1 cellular context compared by ENCODE assay signal in the genomic region with DNA sequence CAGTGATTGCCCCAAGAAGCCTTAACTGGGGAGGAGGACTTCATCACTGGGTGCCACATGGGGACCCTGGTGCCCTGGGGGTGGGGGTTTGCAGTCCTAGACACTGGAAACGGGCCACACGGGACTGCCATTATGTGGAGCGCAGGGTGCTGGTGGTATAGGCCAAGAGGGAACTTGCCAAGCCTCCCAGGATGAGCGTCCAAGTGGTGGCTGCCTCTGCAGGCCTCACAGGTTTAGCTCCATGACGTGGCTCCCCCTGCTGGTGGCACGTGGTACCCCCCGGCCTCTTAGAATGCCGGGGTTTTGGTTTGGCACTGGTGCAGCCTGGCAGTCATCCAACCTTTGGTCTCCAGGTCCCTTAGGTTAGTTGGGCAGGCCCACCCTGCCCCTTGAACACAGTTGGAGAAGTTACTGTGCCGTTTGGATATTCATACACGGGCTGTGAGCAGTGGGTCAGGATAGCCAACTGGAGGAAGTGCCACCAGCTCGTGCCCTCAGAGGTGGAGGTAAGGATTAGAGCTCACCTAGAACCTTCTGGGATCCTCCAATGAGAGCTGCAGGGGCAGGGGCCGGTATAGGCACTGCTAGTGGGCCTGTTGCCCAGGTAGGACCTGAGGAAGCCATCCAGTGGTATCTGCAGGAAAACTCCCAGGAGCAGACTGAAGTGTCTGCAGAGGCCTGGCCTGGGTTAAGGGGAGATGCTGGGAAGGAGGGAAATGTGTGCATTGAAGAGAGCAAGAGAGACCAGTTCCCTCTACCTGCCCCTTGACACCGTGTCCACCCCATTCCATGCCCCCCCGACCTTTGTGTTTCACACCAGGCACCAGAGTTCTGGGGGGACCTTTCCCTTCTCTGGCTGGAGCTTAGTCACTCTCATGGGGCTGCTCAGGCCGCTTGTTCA.
A peak's percentile ranks its signal among the peaks of the same experiment; 100 is the strongest.
TF ChIP-seq lines count a peak whose summit lies in the region.

No MANE protein-coding gene starts in this region.

TF ChIP-seq in K562, 482 proteins besides CTCF, POLR2A, EP300 and RAD21 (continued from another document and continues in another):
- TF ChIP-seq, protein P1, sequence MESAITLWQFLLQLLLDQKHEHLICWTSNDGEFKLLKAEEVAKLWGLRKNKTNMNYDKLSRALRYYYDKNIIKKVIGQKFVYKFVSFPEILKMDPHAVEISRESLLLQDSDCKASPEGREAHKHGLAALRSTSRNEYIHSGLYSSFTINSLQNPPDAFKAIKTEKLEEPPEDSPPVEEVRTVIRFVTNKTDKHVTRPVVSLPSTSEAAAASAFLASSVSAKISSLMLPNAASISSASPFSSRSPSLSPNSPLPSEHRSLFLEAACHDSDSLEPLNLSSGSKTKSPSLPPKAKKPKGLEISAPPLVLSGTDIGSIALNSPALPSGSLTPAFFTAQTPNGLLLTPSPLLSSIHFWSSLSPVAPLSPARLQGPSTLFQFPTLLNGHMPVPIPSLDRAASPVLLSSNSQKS (CRISPR knock-in tag; IDR thresholded peaks at IDR 0.05): no peak
- TF ChIP-seq ZNF24 (IDR thresholded peaks at IDR 0.05) (peak; percentile 56), ZKSCAN8 (CRISPR knock-in tag; IDR thresholded peaks at IDR 0.05) (no peak), TEAD1 (CRISPR knock-in tag; IDR thresholded peaks at IDR 0.05) (0 out of 4 replicates have a peak, but pooled peaks of 1 of the 2 experiments have one; percentile 13), SMAD1 (IDR thresholded peaks at IDR 0.05; ENCODE audit: low read depth, low read length, partially characterized antibody) (peak; percentile 63), POLR2AphosphoS2 (IDR thresholded peaks at IDR 0.05; ENCODE audit: low read length) (peak; percentile 86; the same call in 1 of the 2 replicates), MBD2 (IDR thresholded peaks at IDR 0.05; ENCODE audit: borderline replicate concordance, low read depth) (0 out of 2 replicates have a peak, but pooled peaks have one; percentile 24), POLR2H (tag; IDR thresholded peaks at IDR 0.05; ENCODE audit: low read depth) (no peak), SRSF3 (IDR thresholded peaks at IDR 0.05; ENCODE audit: insufficient read depth, low read length) (no peak), SMAD3 (CRISPR knock-in tag; conservative IDR thresholded peaks at IDR 0.05) (peak; percentile 48; the same call in 1 of the 2 replicates), C11orf30 (IDR thresholded peaks at IDR 0.05; ENCODE audit: low read depth) (no peak), ZNF445 (CRISPR knock-in tag; IDR thresholded peaks at IDR 0.05; ENCODE audit: low read depth) (peak; percentile 68; the same call in 1 of the 2 replicates), PHB (CRISPR knock-in tag; IDR thresholded peaks at IDR 0.05) (no peak), POLR2AphosphoS5 (IDR thresholded peaks at IDR 0.05; ENCODE audit: control insufficient read depth, insufficient read depth, low read depth, low read length) (peak; percentile 83), RAD51 (IDR thresholded peaks at IDR 0.05; ENCODE audit: borderline replicate concordance, low read depth) (peak; percentile 23; the same call in 1 of the 2 replicates), RFX5 (IDR thresholded peaks at IDR 0.05; ENCODE audit: low read depth, low read length) (no peak), HNRNPLL (IDR thresholded peaks at IDR 0.05; ENCODE audit: low read depth, low read length, poor library complexity, severe bottlenecking) (no peak), CBX3 (IDR thresholded peaks at IDR 0.05; ENCODE audit: borderline replicate concordance in 1 of 2, low read length in 2 of 2) (peak in 1 of 2 experiments; percentile 37; a peak in 1 of 3 replicates), YY1 (IDR thresholded peaks at IDR 0.05; ENCODE audit: borderline replicate concordance in 1 of 3, control insufficient read depth in 1 of 3, extremely low read depth in 1 of 3, insufficient read depth in 3 of 3, insufficient read length in 1 of 3, insufficient replicate concordance in 2 of 3, low read depth in 1 of 3, low read length in 2 of 3) (peak in 2 of 3 experiments; percentile 23 to 31), TBL1XR1 (IDR thresholded peaks at IDR 0.05; ENCODE audit: low read length in 2 of 2) (no peak), HNRNPL (IDR thresholded peaks at IDR 0.05; ENCODE audit: low read depth, low read length) (no peak), ZNF75A (CRISPR knock-in tag; IDR thresholded peaks at IDR 0.05) (no peak), ZNF133 (CRISPR knock-in tag; IDR thresholded peaks at IDR 0.05) (no peak), LCOR (CRISPR knock-in tag; IDR thresholded peaks at IDR 0.05) (peak; percentile 60; the same call in 1 of the 2 replicates), RNF2 (IDR thresholded peaks at IDR 0.05) (no peak), CTBP1 (IDR thresholded peaks at IDR 0.05; ENCODE audit: borderline replicate concordance) (0 out of 2 replicates have a peak, but pooled peaks have one; percentile 15), CREM (IDR thresholded peaks at IDR 0.05; ENCODE audit: low read depth) (peak; percentile 68), STAT5A (IDR thresholded peaks at IDR 0.05; ENCODE audit: borderline replicate concordance, low read length) (peak; percentile 39; the same call in 1 of the 2 replicates), ZNF431 (CRISPR knock-in tag; IDR thresholded peaks at IDR 0.05) (no peak)
- TF ChIP-seq, protein P2, sequence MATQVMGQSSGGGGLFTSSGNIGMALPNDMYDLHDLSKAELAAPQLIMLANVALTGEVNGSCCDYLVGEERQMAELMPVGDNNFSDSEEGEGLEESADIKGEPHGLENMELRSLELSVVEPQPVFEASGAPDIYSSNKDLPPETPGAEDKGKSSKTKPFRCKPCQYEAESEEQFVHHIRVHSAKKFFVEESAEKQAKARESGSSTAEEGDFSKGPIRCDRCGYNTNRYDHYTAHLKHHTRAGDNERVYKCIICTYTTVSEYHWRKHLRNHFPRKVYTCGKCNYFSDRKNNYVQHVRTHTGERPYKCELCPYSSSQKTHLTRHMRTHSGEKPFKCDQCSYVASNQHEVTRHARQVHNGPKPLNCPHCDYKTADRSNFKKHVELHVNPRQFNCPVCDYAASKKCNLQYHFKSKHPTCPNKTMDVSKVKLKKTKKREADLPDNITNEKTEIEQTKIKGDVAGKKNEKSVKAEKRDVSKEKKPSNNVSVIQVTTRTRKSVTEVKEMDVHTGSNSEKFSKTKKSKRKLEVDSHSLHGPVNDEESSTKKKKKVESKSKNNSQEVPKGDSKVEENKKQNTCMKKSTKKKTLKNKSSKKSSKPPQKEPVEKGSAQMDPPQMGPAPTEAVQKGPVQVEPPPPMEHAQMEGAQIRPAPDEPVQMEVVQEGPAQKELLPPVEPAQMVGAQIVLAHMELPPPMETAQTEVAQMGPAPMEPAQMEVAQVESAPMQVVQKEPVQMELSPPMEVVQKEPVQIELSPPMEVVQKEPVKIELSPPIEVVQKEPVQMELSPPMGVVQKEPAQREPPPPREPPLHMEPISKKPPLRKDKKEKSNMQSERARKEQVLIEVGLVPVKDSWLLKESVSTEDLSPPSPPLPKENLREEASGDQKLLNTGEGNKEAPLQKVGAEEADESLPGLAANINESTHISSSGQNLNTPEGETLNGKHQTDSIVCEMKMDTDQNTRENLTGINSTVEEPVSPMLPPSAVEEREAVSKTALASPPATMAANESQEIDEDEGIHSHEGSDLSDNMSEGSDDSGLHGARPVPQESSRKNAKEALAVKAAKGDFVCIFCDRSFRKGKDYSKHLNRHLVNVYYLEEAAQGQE (CRISPR knock-in tag; IDR thresholded peaks at IDR 0.05; ENCODE audit: low read depth): no peak
- TF ChIP-seq, protein P3, sequence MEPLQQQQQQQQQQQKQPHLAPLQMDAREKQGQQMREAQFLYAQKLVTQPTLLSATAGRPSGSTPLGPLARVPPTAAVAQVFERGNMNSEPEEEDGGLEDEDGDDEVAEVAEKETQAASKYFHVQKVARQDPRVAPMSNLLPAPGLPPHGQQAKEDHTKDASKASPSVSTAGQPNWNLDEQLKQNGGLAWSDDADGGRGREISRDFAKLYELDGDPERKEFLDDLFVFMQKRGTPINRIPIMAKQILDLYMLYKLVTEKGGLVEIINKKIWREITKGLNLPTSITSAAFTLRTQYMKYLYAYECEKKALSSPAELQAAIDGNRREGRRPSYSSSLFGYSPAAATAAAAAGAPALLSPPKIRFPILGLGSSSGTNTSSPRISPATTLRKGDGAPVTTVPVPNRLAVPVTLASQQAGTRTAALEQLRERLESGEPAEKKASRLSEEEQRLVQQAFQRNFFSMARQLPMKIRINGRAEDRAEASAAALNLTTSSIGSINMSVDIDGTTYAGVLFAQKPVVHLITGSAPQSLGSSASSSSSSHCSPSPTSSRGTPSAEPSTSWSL (CRISPR knock-in tag; IDR thresholded peaks at IDR 0.05; ENCODE audit: borderline replicate concordance): no peak
- TF ChIP-seq, protein P4, sequence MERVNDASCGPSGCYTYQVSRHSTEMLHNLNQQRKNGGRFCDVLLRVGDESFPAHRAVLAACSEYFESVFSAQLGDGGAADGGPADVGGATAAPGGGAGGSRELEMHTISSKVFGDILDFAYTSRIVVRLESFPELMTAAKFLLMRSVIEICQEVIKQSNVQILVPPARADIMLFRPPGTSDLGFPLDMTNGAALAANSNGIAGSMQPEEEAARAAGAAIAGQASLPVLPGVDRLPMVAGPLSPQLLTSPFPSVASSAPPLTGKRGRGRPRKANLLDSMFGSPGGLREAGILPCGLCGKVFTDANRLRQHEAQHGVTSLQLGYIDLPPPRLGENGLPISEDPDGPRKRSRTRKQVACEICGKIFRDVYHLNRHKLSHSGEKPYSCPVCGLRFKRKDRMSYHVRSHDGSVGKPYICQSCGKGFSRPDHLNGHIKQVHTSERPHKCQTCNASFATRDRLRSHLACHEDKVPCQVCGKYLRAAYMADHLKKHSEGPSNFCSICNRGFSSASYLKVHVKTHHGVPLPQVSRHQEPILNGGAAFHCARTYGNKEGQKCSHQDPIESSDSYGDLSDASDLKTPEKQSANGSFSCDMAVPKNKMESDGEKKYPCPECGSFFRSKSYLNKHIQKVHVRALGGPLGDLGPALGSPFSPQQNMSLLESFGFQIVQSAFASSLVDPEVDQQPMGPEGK (CRISPR knock-in tag; IDR thresholded peaks at IDR 0.05; ENCODE audit: borderline replicate concordance): no peak
- TF ChIP-seq, protein P5, sequence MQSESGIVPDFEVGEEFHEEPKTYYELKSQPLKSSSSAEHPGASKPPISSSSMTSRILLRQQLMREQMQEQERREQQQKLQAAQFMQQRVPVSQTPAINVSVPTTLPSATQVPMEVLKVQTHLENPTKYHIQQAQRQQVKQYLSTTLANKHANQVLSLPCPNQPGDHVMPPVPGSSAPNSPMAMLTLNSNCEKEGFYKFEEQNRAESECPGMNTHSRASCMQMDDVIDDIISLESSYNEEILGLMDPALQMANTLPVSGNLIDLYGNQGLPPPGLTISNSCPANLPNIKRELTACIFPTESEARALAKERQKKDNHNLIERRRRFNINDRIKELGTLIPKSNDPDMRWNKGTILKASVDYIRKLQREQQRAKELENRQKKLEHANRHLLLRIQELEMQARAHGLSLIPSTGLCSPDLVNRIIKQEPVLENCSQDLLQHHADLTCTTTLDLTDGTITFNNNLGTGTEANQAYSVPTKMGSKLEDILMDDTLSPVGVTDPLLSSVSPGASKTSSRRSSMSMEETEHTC (IDR thresholded peaks at IDR 0.05): 0 out of 2 replicates have a peak, but pooled peaks have one; percentile 17
- TF ChIP-seq, protein P6, sequence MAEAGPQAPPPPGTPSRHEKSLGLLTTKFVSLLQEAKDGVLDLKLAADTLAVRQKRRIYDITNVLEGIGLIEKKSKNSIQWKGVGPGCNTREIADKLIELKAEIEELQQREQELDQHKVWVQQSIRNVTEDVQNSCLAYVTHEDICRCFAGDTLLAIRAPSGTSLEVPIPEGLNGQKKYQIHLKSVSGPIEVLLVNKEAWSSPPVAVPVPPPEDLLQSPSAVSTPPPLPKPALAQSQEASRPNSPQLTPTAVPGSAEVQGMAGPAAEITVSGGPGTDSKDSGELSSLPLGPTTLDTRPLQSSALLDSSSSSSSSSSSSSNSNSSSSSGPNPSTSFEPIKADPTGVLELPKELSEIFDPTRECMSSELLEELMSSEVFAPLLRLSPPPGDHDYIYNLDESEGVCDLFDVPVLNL (CRISPR knock-in tag; IDR thresholded peaks at IDR 0.05; ENCODE audit: low read depth): no peak
- TF ChIP-seq, protein P7, sequence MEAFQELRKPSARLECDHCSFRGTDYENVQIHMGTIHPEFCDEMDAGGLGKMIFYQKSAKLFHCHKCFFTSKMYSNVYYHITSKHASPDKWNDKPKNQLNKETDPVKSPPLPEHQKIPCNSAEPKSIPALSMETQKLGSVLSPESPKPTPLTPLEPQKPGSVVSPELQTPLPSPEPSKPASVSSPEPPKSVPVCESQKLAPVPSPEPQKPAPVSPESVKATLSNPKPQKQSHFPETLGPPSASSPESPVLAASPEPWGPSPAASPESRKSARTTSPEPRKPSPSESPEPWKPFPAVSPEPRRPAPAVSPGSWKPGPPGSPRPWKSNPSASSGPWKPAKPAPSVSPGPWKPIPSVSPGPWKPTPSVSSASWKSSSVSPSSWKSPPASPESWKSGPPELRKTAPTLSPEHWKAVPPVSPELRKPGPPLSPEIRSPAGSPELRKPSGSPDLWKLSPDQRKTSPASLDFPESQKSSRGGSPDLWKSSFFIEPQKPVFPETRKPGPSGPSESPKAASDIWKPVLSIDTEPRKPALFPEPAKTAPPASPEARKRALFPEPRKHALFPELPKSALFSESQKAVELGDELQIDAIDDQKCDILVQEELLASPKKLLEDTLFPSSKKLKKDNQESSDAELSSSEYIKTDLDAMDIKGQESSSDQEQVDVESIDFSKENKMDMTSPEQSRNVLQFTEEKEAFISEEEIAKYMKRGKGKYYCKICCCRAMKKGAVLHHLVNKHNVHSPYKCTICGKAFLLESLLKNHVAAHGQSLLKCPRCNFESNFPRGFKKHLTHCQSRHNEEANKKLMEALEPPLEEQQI (IDR thresholded peaks at IDR 0.05): no peak
- TF ChIP-seq, protein P8, sequence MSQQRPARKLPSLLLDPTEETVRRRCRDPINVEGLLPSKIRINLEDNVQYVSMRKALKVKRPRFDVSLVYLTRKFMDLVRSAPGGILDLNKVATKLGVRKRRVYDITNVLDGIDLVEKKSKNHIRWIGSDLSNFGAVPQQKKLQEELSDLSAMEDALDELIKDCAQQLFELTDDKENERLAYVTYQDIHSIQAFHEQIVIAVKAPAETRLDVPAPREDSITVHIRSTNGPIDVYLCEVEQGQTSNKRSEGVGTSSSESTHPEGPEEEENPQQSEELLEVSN (IDR thresholded peaks at IDR 0.05; ENCODE audit: borderline replicate concordance in 1 of 2, extremely low read depth in 1 of 2, insufficient read depth in 1 of 2, insufficient read length in 1 of 2, low read depth in 1 of 2, low read length in 1 of 2, poor library complexity in 1 of 2, severe bottlenecking in 1 of 2): peak in 1 of 2 experiments; percentile 35
- TF ChIP-seq, protein P9, sequence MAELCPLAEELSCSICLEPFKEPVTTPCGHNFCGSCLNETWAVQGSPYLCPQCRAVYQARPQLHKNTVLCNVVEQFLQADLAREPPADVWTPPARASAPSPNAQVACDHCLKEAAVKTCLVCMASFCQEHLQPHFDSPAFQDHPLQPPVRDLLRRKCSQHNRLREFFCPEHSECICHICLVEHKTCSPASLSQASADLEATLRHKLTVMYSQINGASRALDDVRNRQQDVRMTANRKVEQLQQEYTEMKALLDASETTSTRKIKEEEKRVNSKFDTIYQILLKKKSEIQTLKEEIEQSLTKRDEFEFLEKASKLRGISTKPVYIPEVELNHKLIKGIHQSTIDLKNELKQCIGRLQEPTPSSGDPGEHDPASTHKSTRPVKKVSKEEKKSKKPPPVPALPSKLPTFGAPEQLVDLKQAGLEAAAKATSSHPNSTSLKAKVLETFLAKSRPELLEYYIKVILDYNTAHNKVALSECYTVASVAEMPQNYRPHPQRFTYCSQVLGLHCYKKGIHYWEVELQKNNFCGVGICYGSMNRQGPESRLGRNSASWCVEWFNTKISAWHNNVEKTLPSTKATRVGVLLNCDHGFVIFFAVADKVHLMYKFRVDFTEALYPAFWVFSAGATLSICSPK (IDR thresholded peaks at IDR 0.05; ENCODE audit: borderline replicate concordance): no peak
